Comparison of ENCODE assay signal across 24 cellular contexts in genomic region chr6:51648236-51648635, GRCh38.
"Had no signal": no experiment of that assay in that cellular context is flagged by ENCODE, and none has a peak within 500 bp of the region (broad histone marks: within the 10 kb centered on the region; RNA-seq: fewer than 3 reads in every experiment).

No MANE protein-coding gene starts in this region.

- FAIRE-seq: colon had no signal

- ATAC-seq: activated CD8-positive, alpha-beta T cell treated with anti-CD3 and anti-CD28 coated beads for 36 hours; mucosa of descending colon; natural killer cell treated with Interleukin-12 subunit alpha and Interleukin-12 subunit beta and Interleukin-15 and Interleukin-18, amount 100 ng/mL, for 72 hours; right lobe of liver; T-helper 17 cell; WTC11 had no signal

- H3K27ac ChIP-seq: epithelial cell of prostate, esophagus squamous epithelium, left ventricle myocardium inferior, right lobe of liver, thoracic aorta, uterus had no signal

- DNase-seq: activated CD4-positive, alpha-beta T cell treated with anti-CD3 and anti-CD28 coated beads for 1 hour; activated CD4-positive, alpha-beta T cell treated with anti-CD3 and anti-CD28 coated beads, Interleukin-2, amount 10 ng/mL, durations not matched to agents 7 days and 5 days; activated CD8-positive, alpha-beta T cell treated with anti-CD3 and anti-CD28 coated beads for 36 hours; activated T-cell treated with anti-CD3 and anti-CD28 coated beads, Interleukin-2, amount 50 U/mL, for 48 hours; anterior cingulate cortex; dermis blood vessel endothelial cell; effector CD4-positive, alpha-beta T cell; esophagus squamous epithelium; foreskin melanocyte; left ventricle myocardium inferior; mucosa of descending colon; posterior cingulate gyrus; right lobe of liver; stimulated activated CD4-positive, alpha-beta T cell treated with anti-CD3 and anti-CD28 coated beads, Interleukin-2, amount 100 ng/mL, for 48 hours; stimulated activated naive CD4-positive, alpha-beta T cell treated with Interleukin-2 at 50 U/mL for 16 hours; T-helper 17 cell; trophoblast cell; uterus had no signal

- H3K27me3 ChIP-seq: esophagus squamous epithelium, right lobe of liver, uterus had no signal

- H3K4me1 ChIP-seq: esophagus squamous epithelium, left ventricle myocardium inferior, right lobe of liver, uterus had no signal

- H3K4me3 ChIP-seq: esophagus squamous epithelium, left ventricle myocardium inferior, lung, mucosa of descending colon, right lobe of liver, thoracic aorta, uterus had no signal

- H3K9me3 ChIP-seq: esophagus squamous epithelium, left ventricle myocardium inferior, mucosa of descending colon, right lobe of liver, thoracic aorta, uterus had no signal

- H3K36me3 ChIP-seq: esophagus squamous epithelium, left ventricle myocardium inferior, right lobe of liver, thoracic aorta, uterus had no signal
